1 cellular context compared by ENCODE assay signal in the genomic region with DNA sequence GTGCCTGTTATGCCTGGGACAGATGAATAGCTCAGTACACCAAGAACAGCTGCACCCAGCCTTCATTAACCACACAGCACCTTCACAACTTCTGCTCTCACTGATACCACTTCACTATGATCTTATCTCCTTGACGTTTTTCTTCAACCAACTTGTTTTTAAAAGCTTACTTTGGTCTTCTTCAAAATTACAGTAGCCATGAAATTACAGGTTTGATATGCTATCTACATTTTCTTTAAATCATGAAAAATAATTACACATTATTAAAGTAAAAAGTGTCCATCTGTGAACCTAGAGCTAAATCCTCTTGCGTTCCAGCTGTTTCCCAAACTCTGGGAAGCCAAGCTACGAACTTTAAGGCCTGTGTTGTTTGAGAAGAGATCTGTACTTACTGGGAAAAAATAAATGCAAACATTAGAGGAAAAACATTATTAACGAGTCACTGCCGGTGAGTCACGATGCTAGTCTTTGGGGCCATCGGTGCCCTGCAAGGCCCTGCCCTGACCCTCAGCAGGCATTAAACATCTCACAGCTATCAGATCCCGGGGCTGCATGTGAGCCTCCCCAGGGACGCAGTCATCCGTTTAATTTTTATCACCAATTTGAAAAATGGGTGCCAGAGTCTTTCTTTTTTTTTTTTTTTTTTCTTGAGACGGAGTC.
TF ChIP-seq lines count a peak whose summit lies in the region.

No MANE protein-coding gene starts in this region.

TF ChIP-seq in K562, 482 proteins besides CTCF, POLR2A, EP300 and RAD21 (continued from another document and continues in another):
- no peak for TF ChIP-seq ZBTB34 (CRISPR knock-in tag; IDR thresholded peaks at IDR 0.05)
- no peak for TF ChIP-seq NFXL1 (CRISPR knock-in tag; IDR thresholded peaks at IDR 0.05)
- TF ChIP-seq HEY1 (CRISPR knock-in tag; IDR thresholded peaks at IDR 0.05; ENCODE audit: borderline replicate concordance), result no peak
- TF ChIP-seq NCOR1 (IDR thresholded peaks at IDR 0.05), result no peak
- TF ChIP-seq ZNF324 (CRISPR knock-in tag; IDR thresholded peaks at IDR 0.05), result no peak
- TF ChIP-seq ZKSCAN8 (CRISPR knock-in tag; IDR thresholded peaks at IDR 0.05), result no peak
- no peak for TF ChIP-seq HMG20A (CRISPR knock-in tag; conservative IDR thresholded peaks at IDR 0.05)
- no peak for TF ChIP-seq SIN3B (IDR thresholded peaks at IDR 0.05; ENCODE audit: low read depth)
- peak; percentile 13; the same call in 1 of the 2 replicates for TF ChIP-seq SOX6 (IDR thresholded peaks at IDR 0.05)
- peak; percentile 69; the same call in 1 of the 2 replicates for TF ChIP-seq SMARCE1 (IDR thresholded peaks at IDR 0.05)
- TF ChIP-seq, protein P1, sequence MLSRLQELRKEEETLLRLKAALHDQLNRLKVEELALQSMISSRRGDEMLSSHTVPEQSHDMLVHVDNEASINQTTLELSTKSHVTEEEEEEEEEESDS (CRISPR knock-in tag; IDR thresholded peaks at IDR 0.05), result no peak
- no peak for TF ChIP-seq ZNF174 (CRISPR knock-in tag; IDR thresholded peaks at IDR 0.05)
- TF ChIP-seq, protein P2, sequence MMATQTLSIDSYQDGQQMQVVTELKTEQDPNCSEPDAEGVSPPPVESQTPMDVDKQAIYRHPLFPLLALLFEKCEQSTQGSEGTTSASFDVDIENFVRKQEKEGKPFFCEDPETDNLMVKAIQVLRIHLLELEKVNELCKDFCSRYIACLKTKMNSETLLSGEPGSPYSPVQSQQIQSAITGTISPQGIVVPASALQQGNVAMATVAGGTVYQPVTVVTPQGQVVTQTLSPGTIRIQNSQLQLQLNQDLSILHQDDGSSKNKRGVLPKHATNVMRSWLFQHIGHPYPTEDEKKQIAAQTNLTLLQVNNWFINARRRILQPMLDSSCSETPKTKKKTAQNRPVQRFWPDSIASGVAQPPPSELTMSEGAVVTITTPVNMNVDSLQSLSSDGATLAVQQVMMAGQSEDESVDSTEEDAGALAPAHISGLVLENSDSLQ (IDR thresholded peaks at IDR 0.05), result peak; percentile 17; the same call in 1 of the 2 replicates
- TF ChIP-seq JUND (IDR thresholded peaks at IDR 0.05; ENCODE audit: borderline replicate concordance, low read depth, low read length), result peak; percentile 39; the same call in 1 of the 2 replicates
- peak; percentile 14; the same call in 1 of the 3 replicates for TF ChIP-seq JUND (tag; IDR thresholded peaks at IDR 0.05; ENCODE audit: borderline replicate concordance, low read depth, low read length)
- no peak for TF ChIP-seq RFX7 (CRISPR knock-in tag; IDR thresholded peaks at IDR 0.05)
- TF ChIP-seq TSC22D4 (tag; IDR thresholded peaks at IDR 0.05), result no peak
- TF ChIP-seq, protein P3, sequence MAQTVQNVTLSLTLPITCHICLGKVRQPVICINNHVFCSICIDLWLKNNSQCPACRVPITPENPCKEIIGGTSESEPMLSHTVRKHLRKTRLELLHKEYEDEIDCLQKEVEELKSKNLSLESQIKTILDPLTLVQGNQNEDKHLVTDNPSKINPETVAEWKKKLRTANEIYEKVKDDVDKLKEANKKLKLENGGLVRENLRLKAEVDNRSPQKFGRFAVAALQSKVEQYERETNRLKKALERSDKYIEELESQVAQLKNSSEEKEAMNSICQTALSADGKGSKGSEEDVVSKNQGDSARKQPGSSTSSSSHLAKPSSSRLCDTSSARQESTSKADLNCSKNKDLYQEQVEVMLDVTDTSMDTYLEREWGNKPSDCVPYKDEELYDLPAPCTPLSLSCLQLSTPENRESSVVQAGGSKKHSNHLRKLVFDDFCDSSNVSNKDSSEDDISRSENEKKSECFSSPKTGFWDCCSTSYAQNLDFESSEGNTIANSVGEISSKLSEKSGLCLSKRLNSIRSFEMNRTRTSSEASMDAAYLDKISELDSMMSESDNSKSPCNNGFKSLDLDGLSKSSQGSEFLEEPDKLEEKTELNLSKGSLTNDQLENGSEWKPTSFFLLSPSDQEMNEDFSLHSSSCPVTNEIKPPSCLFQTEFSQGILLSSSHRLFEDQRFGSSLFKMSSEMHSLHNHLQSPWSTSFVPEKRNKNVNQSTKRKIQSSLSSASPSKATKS (CRISPR knock-in tag; IDR thresholded peaks at IDR 0.05), result no peak
- no peak for TF ChIP-seq SETDB1 (IDR thresholded peaks at IDR 0.05; ENCODE audit: low read length)
- no peak for TF ChIP-seq CTCFL (IDR thresholded peaks at IDR 0.05; ENCODE audit: borderline replicate concordance, insufficient read depth, low read depth, low read length, poor library complexity, severe bottlenecking)
- TF ChIP-seq STAG1 (CRISPR knock-in tag; IDR thresholded peaks at IDR 0.05; ENCODE audit: borderline replicate concordance), result no peak
- no peak for TF ChIP-seq ETV6 (IDR thresholded peaks at IDR 0.05; ENCODE audit: borderline replicate concordance in 1 of 2, low read depth in 2 of 2, low read length in 1 of 2)
- no peak for TF ChIP-seq ETV6 (CRISPR knock-in tag; IDR thresholded peaks at IDR 0.05; ENCODE audit: borderline replicate concordance)
- TF ChIP-seq MED1 (CRISPR knock-in tag; IDR thresholded peaks at IDR 0.05; ENCODE audit: borderline replicate concordance), result no peak
- TF ChIP-seq SREBF1 (IDR thresholded peaks at IDR 0.05; ENCODE audit: borderline replicate concordance, low read depth, low read length), result no peak
- TF ChIP-seq, protein P4, sequence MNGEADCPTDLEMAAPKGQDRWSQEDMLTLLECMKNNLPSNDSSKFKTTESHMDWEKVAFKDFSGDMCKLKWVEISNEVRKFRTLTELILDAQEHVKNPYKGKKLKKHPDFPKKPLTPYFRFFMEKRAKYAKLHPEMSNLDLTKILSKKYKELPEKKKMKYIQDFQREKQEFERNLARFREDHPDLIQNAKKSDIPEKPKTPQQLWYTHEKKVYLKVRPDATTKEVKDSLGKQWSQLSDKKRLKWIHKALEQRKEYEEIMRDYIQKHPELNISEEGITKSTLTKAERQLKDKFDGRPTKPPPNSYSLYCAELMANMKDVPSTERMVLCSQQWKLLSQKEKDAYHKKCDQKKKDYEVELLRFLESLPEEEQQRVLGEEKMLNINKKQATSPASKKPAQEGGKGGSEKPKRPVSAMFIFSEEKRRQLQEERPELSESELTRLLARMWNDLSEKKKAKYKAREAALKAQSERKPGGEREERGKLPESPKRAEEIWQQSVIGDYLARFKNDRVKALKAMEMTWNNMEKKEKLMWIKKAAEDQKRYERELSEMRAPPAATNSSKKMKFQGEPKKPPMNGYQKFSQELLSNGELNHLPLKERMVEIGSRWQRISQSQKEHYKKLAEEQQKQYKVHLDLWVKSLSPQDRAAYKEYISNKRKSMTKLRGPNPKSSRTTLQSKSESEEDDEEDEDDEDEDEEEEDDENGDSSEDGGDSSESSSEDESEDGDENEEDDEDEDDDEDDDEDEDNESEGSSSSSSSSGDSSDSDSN (IDR thresholded peaks at IDR 0.05; ENCODE audit: borderline replicate concordance in 1 of 2, low read depth in 2 of 2, low read length in 2 of 2), result no peak
- 0 out of 2 replicates have a peak, but pooled peaks have one; percentile 34 for TF ChIP-seq ZFX (CRISPR knock-in tag; IDR thresholded peaks at IDR 0.05)
- TF ChIP-seq BCL6 (CRISPR knock-in tag; IDR thresholded peaks at IDR 0.05), result no peak
- TF ChIP-seq FOXA1 (IDR thresholded peaks at IDR 0.05; ENCODE audit: borderline replicate concordance), result no peak
- TF ChIP-seq CHD1 (IDR thresholded peaks at IDR 0.05; ENCODE audit: low read length), result no peak
- TF ChIP-seq MTA2 (IDR thresholded peaks at IDR 0.05; ENCODE audit: low read depth), result peak; percentile 75
- TF ChIP-seq SREBF2 (CRISPR knock-in tag; IDR thresholded peaks at IDR 0.05), result no peak
- peak; percentile 83 for TF ChIP-seq TEAD4 (IDR thresholded peaks at IDR 0.05; ENCODE audit: low read length)
- no peak for TF ChIP-seq TEAD4 (CRISPR knock-in tag; IDR thresholded peaks at IDR 0.05; ENCODE audit: borderline replicate concordance)
- TF ChIP-seq NFYB (IDR thresholded peaks at IDR 0.05; ENCODE audit: extremely low read depth, insufficient read length), result no peak
- no peak for TF ChIP-seq ZSCAN29 (IDR thresholded peaks at IDR 0.05)
- no peak for TF ChIP-seq CBX3 (IDR thresholded peaks at IDR 0.05; ENCODE audit: borderline replicate concordance in 1 of 2, low read length in 2 of 2)
- no peak for TF ChIP-seq BCLAF1 (IDR thresholded peaks at IDR 0.05; ENCODE audit: borderline replicate concordance in 1 of 2, control insufficient read depth in 1 of 2, low read depth in 2 of 2, low read length in 1 of 2)
- no peak for TF ChIP-seq TCF7 (IDR thresholded peaks at IDR 0.05; ENCODE audit: borderline replicate concordance)
- TF ChIP-seq ZBED1 (IDR thresholded peaks at IDR 0.05), result no peak
- no peak for TF ChIP-seq FOS (IDR thresholded peaks at IDR 0.05; ENCODE audit: extremely low read depth, insufficient read length)
- no peak for TF ChIP-seq MYC (IDR thresholded peaks at IDR 0.05; ENCODE audit: low read depth, low read length)
- no peak for TF ChIP-seq MYC (CRISPR knock-in tag; IDR thresholded peaks at IDR 0.05; ENCODE audit: borderline replicate concordance, low read depth)
- TF ChIP-seq ARID3B (CRISPR knock-in tag; IDR thresholded peaks at IDR 0.05; ENCODE audit: borderline replicate concordance), result no peak
- TF ChIP-seq NEUROD1 (IDR thresholded peaks at IDR 0.05; ENCODE audit: borderline replicate concordance, low read depth, low read length, partially characterized antibody), result no peak
- no peak for TF ChIP-seq TBL1XR1 (IDR thresholded peaks at IDR 0.05; ENCODE audit: low read length in 2 of 2)
- TF ChIP-seq, protein P5, sequence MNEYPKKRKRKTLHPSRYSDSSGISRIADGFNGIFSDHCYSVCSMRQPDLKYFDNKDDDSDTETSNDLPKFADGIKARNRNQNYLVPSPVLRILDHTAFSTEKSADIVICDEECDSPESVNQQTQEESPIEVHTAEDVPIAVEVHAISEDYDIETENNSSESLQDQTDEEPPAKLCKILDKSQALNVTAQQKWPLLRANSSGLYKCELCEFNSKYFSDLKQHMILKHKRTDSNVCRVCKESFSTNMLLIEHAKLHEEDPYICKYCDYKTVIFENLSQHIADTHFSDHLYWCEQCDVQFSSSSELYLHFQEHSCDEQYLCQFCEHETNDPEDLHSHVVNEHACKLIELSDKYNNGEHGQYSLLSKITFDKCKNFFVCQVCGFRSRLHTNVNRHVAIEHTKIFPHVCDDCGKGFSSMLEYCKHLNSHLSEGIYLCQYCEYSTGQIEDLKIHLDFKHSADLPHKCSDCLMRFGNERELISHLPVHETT (CRISPR knock-in tag; conservative IDR thresholded peaks at IDR 0.05 in 1 of 2, IDR thresholded peaks at IDR 0.05 in 1 of 2), result no peak
- peak; percentile 81 for TF ChIP-seq FOSL1 (tag; conservative IDR thresholded peaks at IDR 0.05)
